1 cellular context compared by ENCODE assay signal in genomic region chr17:4967539-4968165, GRCh38.
TF ChIP-seq lines count a peak whose summit lies in the region.

Gene SPAG7 (minus strand): TSS chr17:4967817. CDS start chr17:4967804, 13 bp downstream.

TF ChIP-seq in HEK293, 187 proteins besides CTCF, POLR2A, EP300 and RAD21 (continued from another document):
- no peak for TF ChIP-seq INSM2 (tag by site-specific recombination; IDR thresholded peaks at IDR 0.05)
- TF ChIP-seq ZFP3 (tag by site-specific recombination; IDR thresholded peaks at IDR 0.05; ENCODE audit: low read depth), result no peak
- TF ChIP-seq SETDB1 (IDR thresholded peaks at IDR 0.05; ENCODE audit: insufficient read length, low read length), result peak; percentile 7
- no peak for TF ChIP-seq AEBP2 (tag by site-specific recombination; IDR thresholded peaks at IDR 0.05; ENCODE audit: borderline replicate concordance)
- TF ChIP-seq ZNF518A (tag by site-specific recombination; conservative IDR thresholded peaks at IDR 0.05; ENCODE audit: low read depth), result no peak
- no peak for TF ChIP-seq ZNF37A (tag by site-specific recombination; IDR thresholded peaks at IDR 0.05)
- TF ChIP-seq KLF9 (tag by site-specific recombination; IDR thresholded peaks at IDR 0.05; ENCODE audit: low read depth), result peak; percentile 91
- no peak for TF ChIP-seq ZNF146 (tag by site-specific recombination; IDR thresholded peaks at IDR 0.05)
- no peak for TF ChIP-seq ZBTB1 (tag by site-specific recombination; IDR thresholded peaks at IDR 0.05)
- no peak for TF ChIP-seq ZNF48 (tag by site-specific recombination; IDR thresholded peaks at IDR 0.05)
- TF ChIP-seq ZXDB (tag by site-specific recombination; IDR thresholded peaks at IDR 0.05), result no peak; the same call in 1 of the 2 replicates
- TF ChIP-seq ZNF639 (tag by site-specific recombination; IDR thresholded peaks at IDR 0.05), result peak; percentile 75; the same call in 1 of the 2 replicates
- no peak for TF ChIP-seq OSR2 (tag by site-specific recombination; IDR thresholded peaks at IDR 0.05)
- TF ChIP-seq ZNF121 (tag by site-specific recombination; IDR thresholded peaks at IDR 0.05), result no peak
- TF ChIP-seq ZNF362 (tag by site-specific recombination; IDR thresholded peaks at IDR 0.05), result no peak
- TF ChIP-seq ZNF548 (tag by site-specific recombination; IDR thresholded peaks at IDR 0.05), result no peak
- no peak for TF ChIP-seq ZNF266 (tag by site-specific recombination; IDR thresholded peaks at IDR 0.05; ENCODE audit: low read depth)
- no peak for TF ChIP-seq ZNF16 (tag by site-specific recombination; IDR thresholded peaks at IDR 0.05; ENCODE audit: low read depth)
- TF ChIP-seq ZBTB48 (tag by site-specific recombination; IDR thresholded peaks at IDR 0.05), result peak; percentile 95
- TF ChIP-seq ZNF658 (tag by site-specific recombination; IDR thresholded peaks at IDR 0.05), result no peak
- TF ChIP-seq ZNF785 (tag by site-specific recombination; IDR thresholded peaks at IDR 0.05), result no peak
- TF ChIP-seq YY1 (tag by site-specific recombination; IDR thresholded peaks at IDR 0.05), result peak; percentile 98
- peak; percentile 79 for TF ChIP-seq ZBTB8A (tag by site-specific recombination; IDR thresholded peaks at IDR 0.05)
- TF ChIP-seq GLIS2 (tag by site-specific recombination; IDR thresholded peaks at IDR 0.05), result peak; percentile 39; the same call in 1 of the 2 replicates
- TF ChIP-seq ZNF138 (tag by site-specific recombination; IDR thresholded peaks at IDR 0.05; ENCODE audit: borderline replicate concordance), result no peak
- no peak for TF ChIP-seq ZNF223 (tag by site-specific recombination; IDR thresholded peaks at IDR 0.05)
- no peak for TF ChIP-seq TCF7L2 (IDR thresholded peaks at IDR 0.05; ENCODE audit: borderline replicate concordance, low read depth, low read length)
- TF ChIP-seq SP2 (tag by site-specific recombination; IDR thresholded peaks at IDR 0.05), result no peak
- peak; percentile 93 for TF ChIP-seq ZBTB44 (tag by site-specific recombination; IDR thresholded peaks at IDR 0.05)
- no peak for TF ChIP-seq SALL2 (tag by site-specific recombination; IDR thresholded peaks at IDR 0.05; ENCODE audit: borderline replicate concordance)
- TF ChIP-seq HOXA7 (CRISPR knock-in tag; IDR thresholded peaks at IDR 0.05; ENCODE audit: borderline replicate concordance), result no peak
- TF ChIP-seq EGR2 (tag by site-specific recombination; IDR thresholded peaks at IDR 0.05; ENCODE audit: low read depth), result peak; percentile 80
